Comparison of ENCODE assay signal across 1 cellular context in the genomic region with DNA sequence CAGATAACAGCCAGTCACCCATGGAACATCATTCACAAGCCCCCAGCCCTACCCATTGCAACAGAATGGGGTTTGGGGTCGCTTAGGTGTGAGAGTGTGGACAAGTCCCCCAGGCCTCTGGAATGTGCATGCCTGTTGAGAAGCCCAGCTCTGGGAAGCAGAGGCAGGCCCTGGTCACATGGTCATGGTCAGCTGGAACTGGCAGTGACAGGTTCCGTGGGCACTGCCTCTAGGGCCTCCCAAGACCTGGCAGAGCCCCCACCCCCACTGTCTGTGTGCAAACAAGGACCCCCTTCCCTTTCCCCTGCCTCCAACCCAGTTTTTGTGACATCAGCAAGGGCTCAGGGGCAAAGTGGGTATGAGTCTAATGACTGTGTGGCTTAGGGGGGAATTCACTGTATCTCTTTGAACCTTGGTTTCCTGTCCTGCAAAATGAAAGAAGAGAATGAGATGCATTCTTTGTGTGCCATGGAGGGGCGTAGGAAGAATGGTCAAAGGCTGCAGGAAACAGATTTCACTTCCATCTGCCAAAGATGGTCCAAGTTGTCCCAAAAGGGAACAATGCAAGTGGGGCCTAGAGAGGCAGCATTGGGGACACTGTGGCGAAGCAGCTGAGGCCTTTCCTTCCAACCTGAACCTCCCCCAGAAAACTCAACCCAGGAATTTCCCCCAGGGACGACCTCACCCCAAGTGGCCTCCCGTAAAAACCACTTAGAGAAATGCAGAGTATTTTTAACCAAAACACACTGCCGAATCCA.
TF ChIP-seq lines count a peak whose summit lies in the region.

No MANE protein-coding gene starts in this region.

TF ChIP-seq in GM12891, 5 proteins besides CTCF, POLR2A, EP300 and RAD21:
- no peak for TF ChIP-seq POU2F2 (IDR thresholded peaks at IDR 0.05; ENCODE audit: low read depth, low read length)
- TF ChIP-seq PAX5 (IDR thresholded peaks at IDR 0.05; ENCODE audit: insufficient read depth, low read length, severe bottlenecking): no peak
- no peak for TF ChIP-seq POLR2AphosphoS5 (IDR thresholded peaks at IDR 0.05; ENCODE audit: low read depth, low read length)
- no peak for TF ChIP-seq SPI1 (IDR thresholded peaks at IDR 0.05; ENCODE audit: low read depth, low read length)
- no peak for TF ChIP-seq TAF1 (IDR thresholded peaks at IDR 0.05; ENCODE audit: low read depth, low read length)
